Comparison of ENCODE assay signal across 1 cellular context in genomic region chr5:111427762-111428161, GRCh38.
TF ChIP-seq lines count a peak whose summit lies in the region.

No MANE protein-coding gene starts in this region.

TF ChIP-seq in H1, 55 proteins besides CTCF, POLR2A, EP300 and RAD21:
- TF ChIP-seq BACH1 (IDR thresholded peaks at IDR 0.05; ENCODE audit: low read length) (no peak), RFX5 (IDR thresholded peaks at IDR 0.05; ENCODE audit: borderline replicate concordance, low read depth, low read length) (no peak), SIRT6 (IDR thresholded peaks at IDR 0.05; ENCODE audit: low read length) (no peak), SP1 (IDR thresholded peaks at IDR 0.05; ENCODE audit: low read depth, low read length) (no peak), KDM1A (IDR thresholded peaks at IDR 0.05; ENCODE audit: borderline replicate concordance, low read length) (no peak), SIN3A (conservative IDR thresholded peaks at IDR 0.05 in 1 of 2, IDR thresholded peaks at IDR 0.05 in 1 of 2; ENCODE audit: low read depth in 1 of 2, low read length in 2 of 2) (no peak), ASH2L (IDR thresholded peaks at IDR 0.05; ENCODE audit: low read length) (no peak)
